ENCODE assay signal across 2 cellular contexts in the genomic region with DNA sequence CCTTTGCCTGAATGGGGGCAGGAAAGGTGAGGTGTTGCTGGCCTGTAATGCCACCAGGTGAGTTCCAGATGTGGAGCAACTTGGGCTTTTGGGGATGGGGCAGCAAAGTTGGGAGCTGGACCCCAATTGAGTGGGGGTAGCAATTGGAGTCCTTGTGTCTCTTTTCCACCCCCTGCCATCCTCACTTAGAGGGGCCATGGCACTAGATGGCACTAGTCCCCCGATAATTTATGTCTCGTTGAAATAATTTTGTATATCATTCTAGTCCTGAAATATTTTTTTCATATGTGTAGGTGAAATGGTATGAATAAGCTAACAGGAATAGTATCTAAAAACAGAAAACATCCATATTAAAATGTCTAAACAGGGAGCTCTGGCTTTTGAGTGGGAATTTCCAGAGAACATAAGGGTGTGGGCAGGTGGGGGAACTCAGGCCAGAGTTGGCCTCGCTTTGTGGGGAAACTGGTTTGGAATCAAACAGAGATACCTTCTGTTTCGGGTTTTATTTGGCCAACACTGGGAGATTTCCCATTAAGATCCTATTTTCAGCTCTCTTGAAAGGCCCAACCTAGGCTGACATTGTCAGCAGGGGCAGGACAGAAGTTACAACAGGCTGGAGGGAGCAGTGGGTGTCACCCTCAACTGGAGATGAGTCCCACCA.
TF ChIP-seq lines count a peak whose summit lies in the region.

No MANE protein-coding gene starts in this region.

TF ChIP-seq in HCT116, 20 proteins besides CTCF, POLR2A, EP300 and RAD21:
- TF ChIP-seq ELF1 (IDR thresholded peaks at IDR 0.05; ENCODE audit: borderline replicate concordance, low read depth) (no peak), SP1 (IDR thresholded peaks at IDR 0.05; ENCODE audit: low read depth) (no peak), ZFX (IDR thresholded peaks at IDR 0.05) (no peak), EZH2 (IDR thresholded peaks at IDR 0.05) (no peak), SRF (IDR thresholded peaks at IDR 0.05; ENCODE audit: low read depth) (no peak), POLR2AphosphoS5 (IDR thresholded peaks at IDR 0.05; ENCODE audit: low read depth, low read length) (no peak)
- TF ChIP-seq, protein P1, sequence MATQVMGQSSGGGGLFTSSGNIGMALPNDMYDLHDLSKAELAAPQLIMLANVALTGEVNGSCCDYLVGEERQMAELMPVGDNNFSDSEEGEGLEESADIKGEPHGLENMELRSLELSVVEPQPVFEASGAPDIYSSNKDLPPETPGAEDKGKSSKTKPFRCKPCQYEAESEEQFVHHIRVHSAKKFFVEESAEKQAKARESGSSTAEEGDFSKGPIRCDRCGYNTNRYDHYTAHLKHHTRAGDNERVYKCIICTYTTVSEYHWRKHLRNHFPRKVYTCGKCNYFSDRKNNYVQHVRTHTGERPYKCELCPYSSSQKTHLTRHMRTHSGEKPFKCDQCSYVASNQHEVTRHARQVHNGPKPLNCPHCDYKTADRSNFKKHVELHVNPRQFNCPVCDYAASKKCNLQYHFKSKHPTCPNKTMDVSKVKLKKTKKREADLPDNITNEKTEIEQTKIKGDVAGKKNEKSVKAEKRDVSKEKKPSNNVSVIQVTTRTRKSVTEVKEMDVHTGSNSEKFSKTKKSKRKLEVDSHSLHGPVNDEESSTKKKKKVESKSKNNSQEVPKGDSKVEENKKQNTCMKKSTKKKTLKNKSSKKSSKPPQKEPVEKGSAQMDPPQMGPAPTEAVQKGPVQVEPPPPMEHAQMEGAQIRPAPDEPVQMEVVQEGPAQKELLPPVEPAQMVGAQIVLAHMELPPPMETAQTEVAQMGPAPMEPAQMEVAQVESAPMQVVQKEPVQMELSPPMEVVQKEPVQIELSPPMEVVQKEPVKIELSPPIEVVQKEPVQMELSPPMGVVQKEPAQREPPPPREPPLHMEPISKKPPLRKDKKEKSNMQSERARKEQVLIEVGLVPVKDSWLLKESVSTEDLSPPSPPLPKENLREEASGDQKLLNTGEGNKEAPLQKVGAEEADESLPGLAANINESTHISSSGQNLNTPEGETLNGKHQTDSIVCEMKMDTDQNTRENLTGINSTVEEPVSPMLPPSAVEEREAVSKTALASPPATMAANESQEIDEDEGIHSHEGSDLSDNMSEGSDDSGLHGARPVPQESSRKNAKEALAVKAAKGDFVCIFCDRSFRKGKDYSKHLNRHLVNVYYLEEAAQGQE (IDR thresholded peaks at IDR 0.05; ENCODE audit: low read depth), result no peak
- TF ChIP-seq, protein P2, sequence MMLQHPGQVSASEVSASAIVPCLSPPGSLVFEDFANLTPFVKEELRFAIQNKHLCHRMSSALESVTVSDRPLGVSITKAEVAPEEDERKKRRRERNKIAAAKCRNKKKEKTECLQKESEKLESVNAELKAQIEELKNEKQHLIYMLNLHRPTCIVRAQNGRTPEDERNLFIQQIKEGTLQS (IDR thresholded peaks at IDR 0.05), result no peak

TF ChIP-seq in GM12878, 131 proteins besides CTCF, POLR2A, EP300 and RAD21:
- TF ChIP-seq PAX8 (IDR thresholded peaks at IDR 0.05) (no peak), MYC (IDR thresholded peaks at IDR 0.05; ENCODE audit: insufficient read depth, insufficient read length, insufficient replicate concordance, low read length, severe bottlenecking) (no peak)
